Comparison of ENCODE assay signal across 8 cellular contexts in the genomic region with DNA sequence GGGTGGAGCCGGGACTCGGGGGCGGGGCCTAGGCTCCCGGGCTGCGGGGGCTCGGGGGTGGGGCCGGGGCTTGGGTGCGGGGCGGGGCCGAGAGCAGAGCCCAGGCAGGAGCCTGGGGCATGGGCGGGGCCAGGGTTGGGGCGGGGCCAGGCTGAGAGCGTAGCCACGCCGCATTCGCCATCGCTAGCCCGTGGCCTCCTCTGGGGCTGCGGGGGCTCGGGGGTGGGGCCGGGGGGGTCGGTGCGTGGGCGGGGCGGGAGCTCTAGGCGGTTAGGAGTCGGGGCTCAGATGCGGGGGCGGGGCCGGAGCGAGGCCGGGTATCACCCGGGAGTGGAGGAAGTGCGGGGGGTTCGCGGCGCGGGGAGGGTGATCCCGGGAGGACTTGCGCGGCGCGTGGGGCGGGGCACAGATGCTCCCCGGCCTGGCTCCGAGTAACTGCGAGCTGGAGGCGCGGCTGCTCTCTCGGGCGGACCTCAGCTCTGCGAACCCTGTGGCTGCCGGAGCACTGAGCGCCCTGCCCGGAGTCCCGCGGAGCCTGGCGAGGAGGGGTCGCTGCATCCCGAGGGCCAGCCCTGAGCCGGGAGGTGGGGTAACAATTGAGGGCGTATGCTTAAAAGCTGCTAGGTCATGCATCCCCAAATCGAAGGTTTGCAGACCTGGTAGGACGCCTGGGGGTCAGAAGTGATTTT. TPM values are rescaled to one million over a fixed set of nuclear protein-coding genes. Genes with fewer than 3 reads are reported as not detected.
DNase-seq lines count a peak whose midpoint lies in the region; ATAC-seq, FAIRE-seq and TF ChIP-seq lines count a peak whose summit lies in the region.

No MANE protein-coding gene starts in this region.

- peak in 1 of 2 donors; percentile 72 for TF ChIP-seq EP300 in tibial nerve (IDR thresholded peaks at IDR 0.05)

- FAIRE-seq in GM12891 (lab: Jason Lieb, UNC) = peak; percentile 80

- H3K27me3 ChIP-seq in adrenal gland (no peaks in the 10 kb centered on the region), heart left ventricle (no peaks in the 10 kb centered on the region), tibial nerve (no peaks in the 10 kb centered on the region)

- 1% methylated on average over 17 to 64 of the region's 64 CpGs for WGBS in adrenal gland, 4 donors
- 0 to 1% (median 1%) methylated on average over 28 to 64 of the region's 64 CpGs for WGBS in heart left ventricle, 4 donors
- 1% methylated on average over 19 to 30 of the region's 64 CpGs for WGBS in tibial nerve, 2 donors

- H3K4me3 ChIP-seq in adrenal gland = peak overlapping the region in 3 of 4 donors; percentile 50 to 57 (median 56)
- H3K4me3 ChIP-seq in heart left ventricle = peak overlapping the region; percentile 46 to 97 (median 78)
- peak overlapping the region; percentile 68 to 90 (median 74) for H3K4me3 ChIP-seq in tibial nerve

- H3K27ac ChIP-seq in adrenal gland (peak overlapping the region; percentile 67 to 97 (median 91)), heart left ventricle (peak overlapping the region; percentile 13 to 96 (median 88)), tibial nerve (peak overlapping the region; percentile 58 to 96 (median 88))

- TF ChIP-seq POLR2A in GM12891 (IDR thresholded peaks at IDR 0.05; ENCODE audit: low read depth, low read length) (no peak), adrenal gland (IDR thresholded peaks at IDR 0.05) (peak; percentile 81 to 92), heart left ventricle (IDR thresholded peaks at IDR 0.05) (peak in 1 of 2 donors; percentile 65), tibial nerve (IDR thresholded peaks at IDR 0.05) (peak in 1 of 2 donors; percentile 58)

- ATAC-seq in HG02763 (IDR thresholded peaks at IDR 0.05; ENCODE audit: unreplicated experiment) (peak; percentile 73), heart left ventricle (peak; percentile 94 to 98 (median 96))

- H3K9me3 ChIP-seq in adrenal gland (replicated peaks in 1 of 3) = no peaks in the 10 kb centered on the region
- no peaks in the 10 kb centered on the region for H3K9me3 ChIP-seq in heart left ventricle
- H3K9me3 ChIP-seq in tibial nerve = no peaks in the 10 kb centered on the region

- DNase-seq in GM12891 (ENCODE audit: insufficient read length, low spot score) (peak; percentile 90), NCI-H1417 treated with DMSO at 0.1 percent for 48 hours (lab: John Stamatoyannopoulos, UW) (peak; percentile 86), T follicular helper cell (ENCODE audit: low read depth) (peak; percentile 92), adrenal gland (peak; percentile 98 to 100 (median 99)), heart left ventricle (peak; percentile 98 to 99 (median 99)), pons (ENCODE audit: low spot score) (peak; percentile 93), tibial nerve (ENCODE audit: low spot score in 2 of 2) (peak; percentile 90 to 93)

- H3K4me1 ChIP-seq in adrenal gland (replicated peaks in 1 of 2) (peaks cover 20 to 34% of the 10 kb centered on the region in 2 donors), heart left ventricle (peaks cover 0 to 31% (median 17%) of the 10 kb centered on the region in 12 donors), tibial nerve (peaks cover 0 to 23% (median 11%) of the 10 kb centered on the region in 4 donors)

- intact Hi-C loops in adrenal gland (cut with DNase I) = no loop called here
- intact Hi-C loops in heart left ventricle (cut with DNase I) = loop anchor here in 3 of 10 donors (5.0 to 10.0 kb wide), 3 partner anchors 79 to 114 kb away; a partner anchor contains a TSS

- peaks cover 0 to under 1% of the 10 kb centered on the region in 2 donors for H3K36me3 ChIP-seq in adrenal gland (replicated peaks in 1 of 2)
- peaks cover 0 to 27% (median 11%) of the 10 kb centered on the region in 9 donors for H3K36me3 ChIP-seq in heart left ventricle
- peaks cover 0 to 9% (median 0%) of the 10 kb centered on the region in 3 donors for H3K36me3 ChIP-seq in tibial nerve

- TF ChIP-seq CTCF in adrenal gland (IDR thresholded peaks at IDR 0.05) (no peak), heart left ventricle (IDR thresholded peaks at IDR 0.05) (no peak), tibial nerve (IDR thresholded peaks at IDR 0.05) (peak in 1 of 5 experiments; percentile 39)

TF ChIP-seq in GM12891, 5 proteins besides CTCF, POLR2A, EP300 and RAD21:
- TF ChIP-seq SPI1 (IDR thresholded peaks at IDR 0.05; ENCODE audit: low read depth, low read length) (no peak), POU2F2 (IDR thresholded peaks at IDR 0.05; ENCODE audit: low read depth, low read length) (no peak), PAX5 (IDR thresholded peaks at IDR 0.05; ENCODE audit: insufficient read depth, low read length, severe bottlenecking) (no peak), POLR2AphosphoS5 (IDR thresholded peaks at IDR 0.05; ENCODE audit: low read depth, low read length) (no peak)

RNA-seq across cellular contexts. Expression of a gene that starts 0.4 kb away (rescaled TPM):
- 45.1 TPM for polyA plus RNA-seq in GM12891 (2012; ENCODE audit: low read depth, missing spikeins)
- 100 to 1,000 TPM; 121 to 337 (median 158) TPM for total RNA-seq in adrenal gland
- 100 to 1,000 TPM in 1 of 3 donors, 10 to 100 TPM in 2; 40.1 to 255 (median 76.1) TPM for polyA plus RNA-seq in adrenal gland
- total RNA-seq in heart left ventricle = 100 to 1,000 TPM; 120 to 192 (median 155) TPM
- polyA plus RNA-seq in heart left ventricle = 100 to 1,000 TPM; 130 to 135 TPM
- 10 to 100 TPM; 44.9 to 76.2 (median 49.6) TPM for total RNA-seq in tibial nerve

RNA-seq across cellular contexts. Expression of a gene that starts 56.9 kb away (rescaled TPM):
- polyA plus RNA-seq in GM12891 (2012; ENCODE audit: low read depth, missing spikeins) = not detected
- total RNA-seq in adrenal gland (not detected), heart left ventricle (not detected), tibial nerve (not detected)
- polyA plus RNA-seq in adrenal gland (not detected), heart left ventricle (not detected)

Comparison
In these comparisons a context has a peak if more than half of its experiments do, and no peak if none do; other contexts are left out.
1. Peak in every context shown above with its lines: DNase-seq, ATAC-seq, H3K4me3 ChIP-seq and H3K27ac ChIP-seq.